In the genomic region with DNA sequence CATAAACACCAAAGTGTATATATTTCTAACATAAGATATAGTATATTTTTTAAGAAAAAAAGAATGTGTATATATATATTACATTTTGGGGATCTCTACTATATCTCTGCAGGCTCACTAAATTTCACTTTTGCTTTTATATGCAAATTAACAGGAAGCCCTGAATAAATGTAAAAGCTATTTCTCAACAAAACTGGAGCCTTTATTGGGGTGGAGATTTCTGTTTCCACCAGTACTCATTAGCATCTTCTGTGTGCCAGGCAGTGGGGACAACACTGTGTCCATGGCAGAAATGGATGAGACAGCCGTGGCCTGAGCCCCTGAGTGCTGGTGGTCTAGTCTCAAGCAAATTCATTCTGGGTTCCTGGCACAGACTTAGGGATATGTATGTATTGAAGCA, we compare ENCODE assay signal across 26 cellular contexts. TPM values are rescaled to one million over a fixed set of nuclear protein-coding genes. Genes with fewer than 3 reads are reported as not detected.
DNase-seq lines count a peak whose midpoint lies in the region; ATAC-seq and TF ChIP-seq lines count a peak whose summit lies in the region.
"Had no signal": no experiment of that assay in that cellular context is flagged by ENCODE, and none has a peak within 500 bp of the region (broad histone marks: within the 10 kb centered on the region; RNA-seq: fewer than 3 reads in every experiment).

No MANE protein-coding gene starts in this region.

- POLR2A ChIA-PET in activated CD8-positive, alpha-beta T cell treated with anti-CD3 and anti-CD28 coated beads, Interleukin-2, amount 10 ng/mL, durations not matched to agents 7 days and 5 days (lab: Charles Lee) = interaction anchor here (0.6 to 1.3 kb wide), 3 partner anchors 15 to 142 kb away, joined by 3 read pairs; no protein-coding TSS in a partner anchor
- POLR2A ChIA-PET in activated CD8-positive, alpha-beta T cell treated with anti-CD3 and anti-CD28 coated beads for 36 hours (lab: Charles Lee) = interaction anchor here (0.7 kb wide), 1 partner anchor 236 kb away, joined by 3 read pairs; no protein-coding TSS in a partner anchor

- intact Hi-C loops in activated CD8-positive, alpha-beta T cell treated with anti-CD3 and anti-CD28 coated beads for 36 hours (cut with micrococcal nuclease) = no loop called here

- H3K27ac Mint-ChIP-seq in activated CD8-positive, alpha-beta T cell treated with anti-CD3 and anti-CD28 coated beads, Interleukin-2, amount 10 ng/mL, durations not matched to agents 7 days and 5 days = no peak overlapping the region
- H3K27ac Mint-ChIP-seq in activated CD8-positive, alpha-beta T cell treated with anti-CD3 and anti-CD28 coated beads for 36 hours = no peak overlapping the region
- H3K27ac Mint-ChIP-seq: HFFc6; stimulated activated naive CD8-positive, alpha-beta T cell treated with anti-CD3 and anti-CD28 coated beads, Interleukin-15, amount 100 ng/mL, for 72 hours had no signal

- H3K4me3 Mint-ChIP-seq in activated CD8-positive, alpha-beta T cell treated with anti-CD3 and anti-CD28 coated beads, Interleukin-2, amount 10 ng/mL, durations not matched to agents 7 days and 5 days = no peak overlapping the region
- no peak overlapping the region for H3K4me3 Mint-ChIP-seq in activated CD8-positive, alpha-beta T cell treated with anti-CD3 and anti-CD28 coated beads for 36 hours
- H3K4me3 Mint-ChIP-seq: CD8-positive, alpha-beta memory T cell; HFFc6 had no signal

- peak; percentile 25 for ATAC-seq in activated CD8-positive, alpha-beta T cell treated with anti-CD3 and anti-CD28 coated beads, Interleukin-2, amount 10 ng/mL, durations not matched to agents 7 days and 5 days
- ATAC-seq in activated CD8-positive, alpha-beta T cell treated with anti-CD3 and anti-CD28 coated beads for 36 hours = no peak
- ATAC-seq in GM21528 (IDR thresholded peaks at IDR 0.05; ENCODE audit: low FRiP score, unreplicated experiment) = peak; percentile 72
- ATAC-seq in HG03159 (IDR thresholded peaks at IDR 0.05; ENCODE audit: unreplicated experiment) = peak; percentile 63
- ATAC-seq: right lobe of liver; stimulated activated naive CD8-positive, alpha-beta T cell treated with anti-CD3 and anti-CD28 coated beads, Interleukin-15, amount 100 ng/mL, for 72 hours; upper lobe of right lung had no signal

- H3K9me3 Mint-ChIP-seq in activated CD8-positive, alpha-beta T cell treated with anti-CD3 and anti-CD28 coated beads, Interleukin-2, amount 10 ng/mL, durations not matched to agents 7 days and 5 days (ENCODE audit: insufficient read depth) = no peaks in the 10 kb centered on the region
- no peaks in the 10 kb centered on the region for H3K9me3 Mint-ChIP-seq in activated CD8-positive, alpha-beta T cell treated with anti-CD3 and anti-CD28 coated beads for 36 hours
- H3K9me3 Mint-ChIP-seq: CD8-positive, alpha-beta memory T cell; HFFc6; stimulated activated naive CD8-positive, alpha-beta T cell treated with anti-CD3 and anti-CD28 coated beads, Interleukin-15, amount 100 ng/mL, for 72 hours had no signal

- no peaks in the 10 kb centered on the region for H3K36me3 Mint-ChIP-seq in activated CD8-positive, alpha-beta T cell treated with anti-CD3 and anti-CD28 coated beads, Interleukin-2, amount 10 ng/mL, durations not matched to agents 7 days and 5 days (ENCODE audit: low read depth)
- H3K36me3 Mint-ChIP-seq in activated CD8-positive, alpha-beta T cell treated with anti-CD3 and anti-CD28 coated beads for 36 hours (ENCODE audit: low read depth) = no peaks in the 10 kb centered on the region
- H3K36me3 Mint-ChIP-seq: CD8-positive, alpha-beta memory T cell had no signal

- no peak for DNase-seq in activated CD8-positive, alpha-beta T cell treated with anti-CD3 and anti-CD28 coated beads, Interleukin-2, amount 10 ng/mL, durations not matched to agents 7 days and 5 days
- DNase-seq in activated CD8-positive, alpha-beta T cell treated with anti-CD3 and anti-CD28 coated beads for 36 hours = no peak
- DNase-seq in AML-193 (lab: John Stamatoyannopoulos, UW) (no peak), NCI-H748 treated with DMSO at 0.1 percent for 48 hours (lab: John Stamatoyannopoulos, UW) (no peak), NCI-H146 (lab: John Stamatoyannopoulos, UW) (no peak)
- DNase-seq in stimulated activated CD4-positive, alpha-beta T cell treated with anti-CD3 and anti-CD28 coated beads, Interleukin-4, amount 100 ng/mL, for 4 hours = no peak
- DNase-seq: activated CD4-positive, CD25-positive, alpha-beta regulatory T cell treated with anti-CD3 and anti-CD28 coated beads, Interleukin-2, amount 50 U/mL, for 72 hours; activated effector memory CD4-positive, alpha-beta T cell treated with anti-CD3 and anti-CD28 coated beads, Interleukin-2, amount 50 U/mL, for 16 hours; amniotic stem cell; caudate nucleus; CD8-positive, alpha-beta memory T cell; DND-41; HFFc6; KG1; NCI-H1417 treated with DMSO at 0.1 percent for 48 hours; NCI-H226; right lobe of liver; SIG-M5; stimulated activated naive CD8-positive, alpha-beta T cell treated with anti-CD3 and anti-CD28 coated beads, Interleukin-15, amount 100 ng/mL, for 72 hours; upper lobe of right lung had no signal

- peaks cover 7% of the 10 kb centered on the region for H3K27me3 Mint-ChIP-seq in activated CD8-positive, alpha-beta T cell treated with anti-CD3 and anti-CD28 coated beads, Interleukin-2, amount 10 ng/mL, durations not matched to agents 7 days and 5 days (ENCODE audit: low read depth)
- no peaks in the 10 kb centered on the region for H3K27me3 Mint-ChIP-seq in activated CD8-positive, alpha-beta T cell treated with anti-CD3 and anti-CD28 coated beads for 36 hours
- H3K27me3 Mint-ChIP-seq: stimulated activated naive CD8-positive, alpha-beta T cell treated with anti-CD3 and anti-CD28 coated beads, Interleukin-15, amount 100 ng/mL, for 72 hours had no signal

- peaks cover 27% of the 10 kb centered on the region for H3K4me1 Mint-ChIP-seq in activated CD8-positive, alpha-beta T cell treated with anti-CD3 and anti-CD28 coated beads, Interleukin-2, amount 10 ng/mL, durations not matched to agents 7 days and 5 days (ENCODE audit: low read depth)
- peaks cover 6% of the 10 kb centered on the region for H3K4me1 Mint-ChIP-seq in activated CD8-positive, alpha-beta T cell treated with anti-CD3 and anti-CD28 coated beads for 36 hours (ENCODE audit: low read depth)

- TF ChIP-seq CTCF in activated CD8-positive, alpha-beta T cell treated with anti-CD3 and anti-CD28 coated beads for 36 hours (IDR thresholded peaks at IDR 0.05) = no peak

- CTCF ChIA-PET in activated CD8-positive, alpha-beta T cell treated with anti-CD3 and anti-CD28 coated beads, Interleukin-2, amount 10 ng/mL, durations not matched to agents 7 days and 5 days (lab: Charles Lee) = interaction anchor here (1.5 to 11.6 kb wide), 3 partner anchors 15 to 139 kb away, joined by 3 to 359 read pairs (median 27); a partner anchor contains a TSS
- CTCF ChIA-PET in activated CD8-positive, alpha-beta T cell treated with anti-CD3 and anti-CD28 coated beads for 36 hours (lab: Charles Lee) = interaction anchor here (1.0 to 12.2 kb wide), 4 partner anchors 10 to 193 kb away, joined by 3 to 198 read pairs (median 35); a partner anchor contains a TSS

RNA-seq across cellular contexts. Expression of a gene that starts 41.3 kb away (rescaled TPM):
- not detected for total RNA-seq in activated CD8-positive, alpha-beta T cell treated with anti-CD3 and anti-CD28 coated beads, Interleukin-2, amount 10 ng/mL, durations not matched to agents 7 days and 5 days
- total RNA-seq in activated CD8-positive, alpha-beta T cell treated with anti-CD3 and anti-CD28 coated beads for 36 hours = not detected
- total RNA-seq: CD8-positive, alpha-beta memory T cell; esophagus muscularis mucosa; glomerular endothelial cell; HFFc6; liver; omental fat pad; right lobe of liver had no signal
